Comparison of ENCODE assay signal across 24 cellular contexts in the genomic region with DNA sequence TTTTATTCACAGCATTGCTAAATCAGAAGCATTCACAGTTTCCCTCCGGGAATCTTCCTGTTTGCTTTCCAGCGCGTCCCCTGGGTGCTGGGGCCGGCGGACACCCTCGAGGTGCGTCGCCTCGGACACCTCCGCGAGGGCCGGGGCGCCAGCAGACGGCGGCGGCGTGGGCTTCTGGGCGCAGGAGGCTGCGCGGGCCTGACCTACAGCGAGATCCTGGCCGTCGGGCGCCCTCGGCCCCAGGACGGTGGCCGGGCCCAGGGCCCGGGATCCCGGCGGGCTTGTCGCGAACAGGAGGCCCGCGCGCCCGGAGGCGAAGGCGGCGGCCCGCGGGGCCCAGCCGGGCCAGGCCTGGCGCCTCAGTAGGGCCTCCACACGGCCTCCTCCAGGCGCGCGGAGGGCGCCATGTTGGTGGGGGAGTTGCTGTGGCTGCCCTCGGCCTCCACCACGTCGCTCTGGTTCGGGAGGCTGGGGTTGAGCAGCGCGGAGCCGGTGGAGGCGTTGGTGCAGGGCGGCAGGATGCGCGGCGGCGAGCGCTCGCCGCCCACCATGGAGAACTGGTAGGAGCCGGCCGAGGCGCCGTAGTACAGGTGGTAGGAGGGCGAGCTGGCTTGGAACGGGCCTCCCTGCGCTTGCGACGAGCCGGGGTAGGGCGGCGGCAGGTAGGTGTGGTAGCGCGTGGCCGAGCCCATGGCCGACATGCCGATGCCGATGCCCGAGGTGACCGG.
A peak's percentile ranks its signal among the peaks of the same experiment; 100 is the strongest.
DNase-seq lines count a peak whose midpoint lies in the region; ATAC-seq, FAIRE-seq and TF ChIP-seq lines count a peak whose summit lies in the region.
"Had no signal": no experiment of that assay in that cellular context is flagged by ENCODE, and none has a peak within 500 bp of the region (broad histone marks: within the 10 kb centered on the region; RNA-seq: fewer than 3 reads in every experiment).

No MANE protein-coding gene starts in this region.

- no peaks in the 10 kb centered on the region for H3K27me3 Mint-ChIP-seq in activated B cell treated with CpG ODN at 0.5 μM for 24 hours
- H3K27me3 Mint-ChIP-seq: B cell; CD8-positive, alpha-beta memory T cell; IgD-negative memory B cell had no signal

- H3K36me3 ChIP-seq in SK-N-SH (replicated peaks in 1 of 2; ENCODE audit: control insufficient read depth in 1 of 2, insufficient read depth in 2 of 2, low read length in 1 of 2) = peaks cover 37 to 43% of the 10 kb centered on the region in 2 experiments

- no peak overlapping the region for H3K27ac ChIP-seq in SK-N-SH (ENCODE audit: low read depth in 2 of 2, low read length in 1 of 2)
- H3K27ac ChIP-seq: 22Rv1, C4-2B, GM23248, PC-9, SJCRH30 had no signal

- no peaks in the 10 kb centered on the region for H3K9me3 ChIP-seq in SK-N-SH
- H3K9me3 ChIP-seq: SJCRH30 had no signal

- H3K9me3 Mint-ChIP-seq in activated B cell treated with CpG ODN at 0.5 μM for 24 hours = no peaks in the 10 kb centered on the region
- H3K9me3 Mint-ChIP-seq: CD8-positive, alpha-beta memory T cell; IgD-negative memory B cell had no signal

- H3K4me2 ChIP-seq in SK-N-SH = no peak overlapping the region
- H3K4me2 ChIP-seq: PC-9 had no signal

- peak; percentile 24 for DNase-seq in SK-N-SH
- no peak for DNase-seq in activated B cell treated with CpG ODN at 0.5 μM for 24 hours
- DNase-seq in mucosa of gallbladder (ENCODE audit: low spot score) = peak; percentile 6
- DNase-seq in activated CD8-positive, alpha-beta memory T cell treated with anti-CD3 and anti-CD28 coated beads, Interleukin-2, amount 50 U/mL, for 48 hours = no peak
- no peak for DNase-seq in D721Med (ENCODE audit: insufficient read length, low spot score)
- DNase-seq in DMS 273 treated with DMSO at 0.1 percent for 48 hours (lab: John Stamatoyannopoulos, UW) = no peak
- DNase-seq: CD8-positive, alpha-beta memory T cell; DMS153; DND-41; GM23248; HCEC 1CT; NCI-H1048; NCI-H1417; NCI-H1694; NCI-H2029 treated with DMSO at 0.1 percent for 48 hours; PC-9 had no signal

- H3K36me3 Mint-ChIP-seq in activated B cell treated with CpG ODN at 0.5 μM for 24 hours (ENCODE audit: low read depth) = peaks cover 51% of the 10 kb centered on the region

- TF ChIP-seq RAD21 in SK-N-SH (IDR thresholded peaks at IDR 0.05; ENCODE audit: low read length) = no peak

- peaks cover 10% of the 10 kb centered on the region for H3F3A ChIP-seq in SK-N-SH (replicated peaks; ENCODE audit: insufficient read depth)

- intact Hi-C loops in activated B cell treated with CpG ODN at 0.5 μM for 24 hours (cut with micrococcal nuclease) = no loop called here

- H3K79me2 ChIP-seq in SK-N-SH (ENCODE audit: insufficient read depth) = no peaks in the 10 kb centered on the region

- H3K9me2 ChIP-seq in SK-N-SH = no peaks in the 10 kb centered on the region

- 99% methylated on average over 58 of the region's 84 CpGs for WGBS in SK-N-SH (ENCODE audit: low lambda C conversion rate)

- ATAC-seq in SK-N-SH treated with all-trans-retinoic acid at 6 μM for 48 hours (no peak), activated B cell treated with CpG ODN at 0.5 μM for 24 hours (ENCODE audit: low read depth) (no peak)
- ATAC-seq: Right ventricle myocardium inferior had no signal

- peaks cover 0 to 8% of the 10 kb centered on the region in 2 experiments; a peak in 2 of 4 replicates for H3K4me1 ChIP-seq in SK-N-SH (ENCODE audit: control insufficient read depth in 1 of 2, insufficient read depth in 2 of 2, low read depth in 1 of 2, low read length in 1 of 2)
- H3K4me1 ChIP-seq: SJCRH30 had no signal

- H3K4me3 Mint-ChIP-seq in activated B cell treated with CpG ODN at 0.5 μM for 24 hours = no peak overlapping the region
- H3K4me3 Mint-ChIP-seq: B cell; CD8-positive, alpha-beta memory T cell had no signal

- H4K20me1 ChIP-seq in SK-N-SH (ENCODE audit: insufficient read depth) = no peaks in the 10 kb centered on the region

- no peak for FAIRE-seq in D721Med (lab: Jason Lieb, UNC)
- FAIRE-seq: GM12892 had no signal

- no peak overlapping the region for H3K4me3 ChIP-seq in SK-N-SH (ENCODE audit: low read depth in 2 of 2, low read length in 1 of 2)
- H3K4me3 ChIP-seq: GM23248, PC-9, SJCRH30 had no signal

- H3K27ac Mint-ChIP-seq in activated B cell treated with CpG ODN at 0.5 μM for 24 hours = peak overlapping the region; percentile 21
- H3K27ac Mint-ChIP-seq: B cell, IgD-negative memory B cell had no signal

- no peak for TF ChIP-seq CTCF in SK-N-SH (IDR thresholded peaks at IDR 0.05)
- TF ChIP-seq CTCF in activated B cell treated with CpG ODN at 0.5 μM for 24 hours (IDR thresholded peaks at IDR 0.05) = no peak
- TF ChIP-seq CTCF in D721Med (IDR thresholded peaks at IDR 0.05; ENCODE audit: insufficient read depth, missing control alignments) = no peak

- H3K27me3 ChIP-seq in SK-N-SH (ENCODE audit: insufficient read depth) = no peaks in the 10 kb centered on the region
- H3K27me3 ChIP-seq: SJCRH30 had no signal

- H2AFZ ChIP-seq in SK-N-SH (ENCODE audit: low read depth) = no peak overlapping the region
- H2AFZ ChIP-seq: GM23248, PC-9 had no signal

- H3K4me1 Mint-ChIP-seq in activated B cell treated with CpG ODN at 0.5 μM for 24 hours = no peaks in the 10 kb centered on the region
- H3K4me1 Mint-ChIP-seq: B cell; CD8-positive, alpha-beta memory T cell; IgD-negative memory B cell had no signal

- TF ChIP-seq EP300 in SK-N-SH (IDR thresholded peaks at IDR 0.05; ENCODE audit: borderline replicate concordance in 1 of 2, low read depth in 1 of 2, low read length in 1 of 2) = no peak

- H3K9ac ChIP-seq in SK-N-SH = no peak overlapping the region
- H3K9ac ChIP-seq: GM23248 had no signal

- CTCF ChIA-PET in SK-N-SH (lab: Yijun Ruan, JAX) (interaction anchor here (0.6 kb wide), 1 partner anchor 97 kb away, joined by 3 read pairs; no protein-coding TSS in a partner anchor), activated B cell treated with CpG ODN at 0.5 μM for 24 hours (lab: Charles Lee) (no interaction called here)

- POLR2A ChIA-PET in SK-N-SH (lab: Yijun Ruan, JAX) (no interaction called here), activated B cell treated with CpG ODN at 0.5 μM for 24 hours (lab: Charles Lee) (no interaction called here)

TF ChIP-seq in SK-N-SH, 30 proteins besides CTCF, POLR2A, EP300 and RAD21:
- TF ChIP-seq, protein P1, sequence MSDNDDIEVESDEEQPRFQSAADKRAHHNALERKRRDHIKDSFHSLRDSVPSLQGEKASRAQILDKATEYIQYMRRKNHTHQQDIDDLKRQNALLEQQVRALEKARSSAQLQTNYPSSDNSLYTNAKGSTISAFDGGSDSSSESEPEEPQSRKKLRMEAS (IDR thresholded peaks at IDR 0.05; ENCODE audit: low read depth) = no peak
- TF ChIP-seq EZH2phosphoT487 (IDR thresholded peaks at IDR 0.05; ENCODE audit: borderline replicate concordance, low read depth) (no peak), MXI1 (IDR thresholded peaks at IDR 0.05; ENCODE audit: low read depth, low read length) (no peak), JUND (IDR thresholded peaks at IDR 0.05) (no peak), NRF1 (IDR thresholded peaks at IDR 0.05; ENCODE audit: low read depth, low read length) (no peak), CHD2 (IDR thresholded peaks at IDR 0.05; ENCODE audit: low read length, partially characterized antibody) (no peak)

TF ChIP-seq in SK-N-SH treated with all-trans-retinoic acid at 6 μM for 48 hours, 23 proteins besides CTCF, POLR2A, EP300 and RAD21:
- TF ChIP-seq, protein P2, sequence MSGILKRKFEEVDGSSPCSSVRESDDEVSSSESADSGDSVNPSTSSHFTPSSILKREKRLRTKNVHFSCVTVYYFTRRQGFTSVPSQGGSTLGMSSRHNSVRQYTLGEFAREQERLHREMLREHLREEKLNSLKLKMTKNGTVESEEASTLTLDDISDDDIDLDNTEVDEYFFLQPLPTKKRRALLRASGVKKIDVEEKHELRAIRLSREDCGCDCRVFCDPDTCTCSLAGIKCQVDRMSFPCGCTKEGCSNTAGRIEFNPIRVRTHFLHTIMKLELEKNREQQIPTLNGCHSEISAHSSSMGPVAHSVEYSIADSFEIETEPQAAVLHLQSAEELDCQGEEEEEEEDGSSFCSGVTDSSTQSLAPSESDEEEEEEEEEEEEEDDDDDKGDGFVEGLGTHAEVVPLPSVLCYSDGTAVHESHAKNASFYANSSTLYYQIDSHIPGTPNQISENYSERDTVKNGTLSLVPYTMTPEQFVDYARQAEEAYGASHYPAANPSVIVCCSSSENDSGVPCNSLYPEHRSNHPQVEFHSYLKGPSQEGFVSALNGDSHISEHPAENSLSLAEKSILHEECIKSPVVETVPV (CRISPR knock-in tag; IDR thresholded peaks at IDR 0.05) = no peak
- TF ChIP-seq ZNF565 (CRISPR knock-in tag; conservative IDR thresholded peaks at IDR 0.05; ENCODE audit: low read depth) (no peak), BACH2 (CRISPR knock-in tag; IDR thresholded peaks at IDR 0.05; ENCODE audit: borderline replicate concordance) (no peak)
- TF ChIP-seq, protein P3, sequence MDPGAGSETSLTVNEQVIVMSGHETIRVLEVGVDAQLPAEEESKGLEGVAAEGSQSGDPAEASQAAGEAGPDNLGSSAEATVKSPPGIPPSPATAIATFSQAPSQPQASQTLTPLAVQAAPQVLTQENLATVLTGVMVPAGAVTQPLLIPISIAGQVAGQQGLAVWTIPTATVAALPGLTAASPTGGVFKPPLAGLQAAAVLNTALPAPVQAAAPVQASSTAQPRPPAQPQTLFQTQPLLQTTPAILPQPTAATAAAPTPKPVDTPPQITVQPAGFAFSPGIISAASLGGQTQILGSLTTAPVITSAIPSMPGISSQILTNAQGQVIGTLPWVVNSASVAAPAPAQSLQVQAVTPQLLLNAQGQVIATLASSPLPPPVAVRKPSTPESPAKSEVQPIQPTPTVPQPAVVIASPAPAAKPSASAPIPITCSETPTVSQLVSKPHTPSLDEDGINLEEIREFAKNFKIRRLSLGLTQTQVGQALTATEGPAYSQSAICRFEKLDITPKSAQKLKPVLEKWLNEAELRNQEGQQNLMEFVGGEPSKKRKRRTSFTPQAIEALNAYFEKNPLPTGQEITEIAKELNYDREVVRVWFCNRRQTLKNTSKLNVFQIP (CRISPR knock-in tag; IDR thresholded peaks at IDR 0.05; ENCODE audit: borderline replicate concordance, low read depth) = no peak

Comparison
In these comparisons a context has a peak if more than half of its experiments do, and no peak if none do; other contexts are left out.
1. DNase-seq: peak in SK-N-SH (single experiment) and mucosa of gallbladder (single experiment); none in activated B cell treated with CpG ODN at 0.5 μM for 24 hours (single experiment), activated CD8-positive, alpha-beta memory T cell treated with anti-CD3 and anti-CD28 coated beads, Interleukin-2, amount 50 U/mL, for 48 hours (single experiment), D721Med (single experiment) and DMS 273 treated with DMSO at 0.1 percent for 48 hours (single experiment).